In genomic region chr16:74764184-74764583, GRCh38 we compare ENCODE assay signal across 15 cellular contexts. TPM values are rescaled to one million over a fixed set of nuclear protein-coding genes. Genes with fewer than 3 reads are reported as not detected.
DNase-seq lines count a peak whose midpoint lies in the region; ATAC-seq, FAIRE-seq and TF ChIP-seq lines count a peak whose summit lies in the region.
"Not testable (repeated sequence)": the region's sequence is repeated elsewhere in the genome, so short reads cannot be mapped to it uniquely, and the experiment has no call there.
"Had no signal": no experiment of that assay in that cellular context is flagged by ENCODE, and none has a peak within 500 bp of the region (broad histone marks: within the 10 kb centered on the region; RNA-seq: fewer than 3 reads in every experiment).

No MANE protein-coding gene starts in this region.

- not testable (repeated sequence) for H3K23me2 ChIP-seq in H1 (ENCODE audit: low read depth, low read length)

- ATAC-seq in SK-N-SH treated with all-trans-retinoic acid at 6 μM for 48 hours, K562: not testable (repeated sequence)

- H3K23ac ChIP-seq in H1 (ENCODE audit: insufficient read length) = not testable (repeated sequence)

- intact Hi-C loops in K562 (cut with micrococcal nuclease); cardiac septum (cut with DNase I); spleen (cut with DNase I; ENCODE audit: low total_unique reads): not testable (repeated sequence)

- DNase-seq in K562 (ENCODE audit: extremely low read depth in 1 of 4, low spot score in 3 of 4); H1 (ENCODE audit: low read depth in 1 of 2, low spot score in 2 of 2): not testable (repeated sequence)
- DNase-seq in cardiac septum (ENCODE audit: low spot score) (peak; percentile 17), spleen (peak; percentile 4)

- not testable (repeated sequence) for H3K4ac ChIP-seq in H1 (replicated peaks; ENCODE audit: insufficient read length, low read depth, low read length)

- H2AFZ ChIP-seq in K562 (ENCODE audit: low read depth, low read length); H1 (ENCODE audit: low read length): not testable (repeated sequence)

- TF ChIP-seq POLR2A in K562 (conservative IDR thresholded peaks at IDR 0.05); H1 (IDR thresholded peaks at IDR 0.05; ENCODE audit: control extremely low read depth in 1 of 2, low read depth in 2 of 2, low read length in 2 of 2); spleen (IDR thresholded peaks at IDR 0.05): not testable (repeated sequence)

- 0% methylated on average over 3 of the region's 3 CpGs for WGBS in K562 (ENCODE audit: insufficient coverage, low coverage, missing lambda C conversion rate)
- WGBS in H1 (ENCODE audit: extremely low coverage in 1 of 2, insufficient coverage in 1 of 2, insufficient read length in 1 of 2, insufficient replicate concordance in 2 of 2, low coverage in 1 of 2, low lambda C conversion rate in 2 of 2, missing lambda C conversion rate in 1 of 2), 2 experiments = 86% methylated on average over 3 of the region's 3 CpGs; no CpG with 5 or more reads in 1 of the 2 experiments
- WGBS in spleen, 5 donors = 66 to 80% (median 74%) methylated on average over 3 of the region's 3 CpGs

- H3K36me3 ChIP-seq in HEK293 (ENCODE audit: control insufficient read depth in 2 of 2, insufficient read depth in 1 of 2, low read length in 2 of 2); K562 (ENCODE audit: control insufficient read depth, insufficient read depth, low read length); H1 (ENCODE audit: control insufficient read depth in 2 of 4, insufficient read depth in 4 of 4, low read length in 3 of 4); spleen: not testable (repeated sequence)

- H3K4me1 ChIP-seq in HEK293 (ENCODE audit: control insufficient read depth, insufficient read depth, low read length); K562 (replicated peaks in 1 of 2; ENCODE audit: control insufficient read depth in 2 of 2, insufficient read depth in 2 of 2, low read length in 2 of 2); H1 (replicated peaks in 1 of 4; ENCODE audit: control insufficient read depth in 3 of 4, insufficient read depth in 4 of 4, low read length in 3 of 4); spleen: not testable (repeated sequence)

- H3K56ac ChIP-seq in H1 (replicated peaks; ENCODE audit: insufficient read length, low read depth, low read length) = not testable (repeated sequence)

- H4K5ac ChIP-seq in H1 (ENCODE audit: insufficient read length, low read depth, low read length) = not testable (repeated sequence)

- H3K79me2 ChIP-seq in K562 (ENCODE audit: control insufficient read depth, insufficient read depth, low read length); H1 (ENCODE audit: control insufficient read depth in 1 of 2, insufficient read depth in 2 of 2, low read length in 2 of 2): not testable (repeated sequence)

- H3K18ac ChIP-seq in H1 (ENCODE audit: extremely low read depth, low read length) = not testable (repeated sequence)

- not testable (repeated sequence) for H2BK5ac ChIP-seq in H1 (ENCODE audit: low read depth, low read length)

- BruUV-seq in K562 (replicated peaks; lab: Mats Ljungman, UMichigan) = not testable (repeated sequence)

- H3K9me3 ChIP-seq in HEK293 (ENCODE audit: control insufficient read depth, insufficient read depth, low read depth, low read length); K562 (replicated peaks; ENCODE audit: control insufficient read depth, insufficient read depth, low read depth, low read length); H1 (ENCODE audit: insufficient read depth in 2 of 2, low read depth in 1 of 2, low read length in 1 of 2); spleen: not testable (repeated sequence)

- not testable (repeated sequence) for H4K91ac ChIP-seq in H1 (replicated peaks; ENCODE audit: insufficient read length, low read length)

- not testable (repeated sequence) for H3K14ac ChIP-seq in H1 (ENCODE audit: insufficient read length)

- not testable (repeated sequence) for TF ChIP-seq RAD21 in K562 (CRISPR knock-in tag; conservative IDR thresholded peaks at IDR 0.05 in 1 of 2, IDR thresholded peaks at IDR 0.05 in 1 of 2); H1 (IDR thresholded peaks at IDR 0.05 in 1 of 2, conservative IDR thresholded peaks at IDR 0.05 in 1 of 2; ENCODE audit: low read depth in 2 of 2, low read length in 2 of 2)

- H4K20me1 ChIP-seq in K562 (replicated peaks; ENCODE audit: control insufficient read depth, insufficient read depth, low read length); H1 (replicated peaks in 1 of 2; ENCODE audit: control insufficient read depth in 1 of 2, insufficient read depth in 2 of 2, low read length in 2 of 2): not testable (repeated sequence)

- H2BK120ac ChIP-seq in H1 (replicated peaks; ENCODE audit: low read depth, low read length) = not testable (repeated sequence)

- not testable (repeated sequence) for H3K4me3 ChIP-seq in HEK293 (ENCODE audit: low read depth, low read length); K562; H1 (ENCODE audit: extremely low read depth in 1 of 4, insufficient read depth in 2 of 4, low read depth in 3 of 4, low read length in 4 of 4); spleen

- POLR2A ChIA-PET in HEK293 (lab: Yijun Ruan, JAX); K562 (lab: Yijun Ruan, JAX); H1 (lab: Charles Lee; ENCODE audit: partially characterized antibody): not testable (repeated sequence)

- not testable (repeated sequence) for FAIRE-seq in K562 (lab: Jason Lieb, UNC); H1 (lab: Jason Lieb, UNC)

- CTCF ChIA-PET in HEK293 (lab: Yijun Ruan, JAX); K562 (lab: Yijun Ruan, JAX; ENCODE audit: low intra/inter-chr PET ratio): not testable (repeated sequence)
- CTCF ChIA-PET in H1 (lab: Charles Lee; ENCODE audit: partially characterized antibody) = interaction anchor here (0.6 to 3.4 kb wide), 5 partner anchors 31 to 99 kb away, joined by 3 to 18 read pairs (median 4); no protein-coding TSS in a partner anchor

- not testable (repeated sequence) for H2AK5ac ChIP-seq in H1 (ENCODE audit: low read depth, low read length)

- H3K27me3 ChIP-seq in K562 (ENCODE audit: control insufficient read depth in 2 of 2, insufficient read depth in 2 of 2, low read length in 2 of 2) (peaks cover 27 to 57% of the 10 kb centered on the region in 2 experiments; a peak in 4 of 5 replicates), spleen (replicated peaks in 1 of 7) (peaks cover 0 to 25% (median 0%) of the 10 kb centered on the region in 7 donors)
- H3K27me3 ChIP-seq in H1 (replicated peaks in 1 of 4; ENCODE audit: control insufficient read depth in 3 of 4, extremely low read depth in 1 of 4, insufficient read depth in 3 of 4, low read length in 3 of 4) = not testable (repeated sequence)

- H3K79me1 ChIP-seq in H1 (ENCODE audit: low read depth, low read length) = not testable (repeated sequence)

- H2BK15ac ChIP-seq in H1 (ENCODE audit: low read length) = not testable (repeated sequence)

- not testable (repeated sequence) for H2BK20ac ChIP-seq in H1 (ENCODE audit: low read length)

- not testable (repeated sequence) for H3K27ac ChIP-seq in HEK293 (ENCODE audit: extremely low read depth, low read depth, low read length); K562 (ENCODE audit: extremely low read depth, low read depth, low read length); H1 (ENCODE audit: low read depth, low read length); spleen

- TF ChIP-seq EP300 in K562 (IDR thresholded peaks at IDR 0.05; ENCODE audit: low read length); H1 (IDR thresholded peaks at IDR 0.05; ENCODE audit: borderline replicate concordance in 1 of 2, low read depth in 2 of 2, low read length in 2 of 2): not testable (repeated sequence)

- not testable (repeated sequence) for H4K8ac ChIP-seq in H1 (ENCODE audit: extremely low read depth, insufficient read depth, low read length)

- H3K9ac ChIP-seq in K562 (ENCODE audit: insufficient read depth in 1 of 2, low read depth in 2 of 2, low read length in 2 of 2); H1 (replicated peaks in 1 of 4; ENCODE audit: extremely low read depth in 1 of 4, low read depth in 3 of 4, low read length in 3 of 4): not testable (repeated sequence)

- H3K4me2 ChIP-seq in K562 (ENCODE audit: insufficient read depth, low read length); H1 (ENCODE audit: insufficient read depth in 1 of 2, low read depth in 2 of 2, low read length in 2 of 2): not testable (repeated sequence)

- not testable (repeated sequence) for H2BK12ac ChIP-seq in H1 (ENCODE audit: low read depth, low read length)

- in situ Hi-C loops in K562 (cut with MboI) = not testable (repeated sequence)

- not testable (repeated sequence) for H3K9me1 ChIP-seq in K562 (ENCODE audit: control insufficient read depth, insufficient read depth, low read length)

- not testable (repeated sequence) for TF ChIP-seq CTCF in HEK293 (tag by site-specific recombination; IDR thresholded peaks at IDR 0.05); K562 (IDR thresholded peaks at IDR 0.05 in 2 of 3, conservative IDR thresholded peaks at IDR 0.05 in 1 of 3; ENCODE audit: insufficient read depth in 2 of 3, low read depth in 1 of 3, low read length in 3 of 3); H1 (IDR thresholded peaks at IDR 0.05; ENCODE audit: control extremely low read depth in 1 of 3, insufficient read depth in 1 of 3, low read depth in 1 of 3, low read length in 3 of 3); spleen (IDR thresholded peaks at IDR 0.05 in 8 of 11, conservative IDR thresholded peaks at IDR 0.05 in 3 of 11)

RNA-seq across cellular contexts. Expression of gene FA2H, which starts 10.4 kb away (rescaled TPM):
- not detected in 2 replicates for total RNA-seq in K562 (2011; cell fraction: chromatin; rRNA removed; ENCODE audit: low replicate concordance)
- not detected in 2 replicates for total RNA-seq in K562 (2011; cell fraction: nucleolus; rRNA removed)
- total RNA-seq in K562 (2011; cell fraction: nucleoplasm; rRNA removed) = not detected in 2 replicates
- total RNA-seq in K562 (2014; rRNA removed) (not detected in 2 replicates), K562 (2014; rRNA removed; fragmentation: Illumina TruSeq; extraction: Trizol) (not detected in 2 replicates), K562 (2015; rRNA removed; fragmentation: Illumina TruSeq; extraction: Trizol) (not detected in 2 replicates), K562 (2021) (not detected in 2 replicates), cardiac septum (not detected), spleen (1 to 10 TPM in 1 of 7 donors, under 1 TPM in 6; 0.32 to 2.6 (median 0.64) TPM)
- polyA plus RNA-seq in K562 (2011; rRNA removed) (not detected in 2 replicates), K562 (2014; fragmentation: Illumina TruSeq; extraction: Trizol) (not detected in 2 replicates), K562 (2014; fragmentation: Nextera tagmentation; extraction: Ambion mirVana) (not detected), K562 (2014; rRNA removed) (not detected in 2 replicates), H1 (2011; rRNA removed) (2.5 and 3.0 TPM in 2 replicates), spleen (under 1 TPM; 0.23 to 0.61 (median 0.41) TPM)
- not detected in 2 replicates for polyA plus RNA-seq in K562 (2011; cell fraction: cytosol; rRNA removed)
- not detected in 2 replicates for polyA plus RNA-seq in K562 (2011; cell fraction: nucleus; rRNA removed)
- polyA plus RNA-seq in K562 (2012) = not detected in 2 replicates
- polyA minus RNA-seq in K562 (2011; rRNA and poly(A)+ RNA removed) = not detected in 2 replicates
- not detected in 2 replicates for polyA minus RNA-seq in K562 (2011; cell fraction: cytosol; rRNA and poly(A)+ RNA removed)
- not detected in 2 replicates for polyA minus RNA-seq in K562 (2011; cell fraction: nucleus; rRNA and poly(A)+ RNA removed)
- 1.6 and 2.1 TPM in 2 replicates for total RNA-seq in H1 (2021; fragmentation: NEBNext Ultra II Directional; extraction: Animal tissue kit (Norgen Biotek cat#: 25700))
- polyA plus RNA-seq in H1 (2011; cell fraction: cytosol; rRNA removed) = 0.93 TPM
- 3.6 TPM for polyA plus RNA-seq in H1 (2011; cell fraction: nucleus; rRNA removed)
- polyA plus RNA-seq in H1 (2012, experiment 1 of 2) = 1.4 to 3.3 TPM (median 2.5 TPM) in 4 replicates
- polyA plus RNA-seq in H1 (2012, experiment 2 of 2) = 2.0 TPM
- polyA plus RNA-seq in H1 (2013, experiment 1 of 2) = 2.5 TPM
- 3.8 TPM for polyA plus RNA-seq in H1 (2013, experiment 2 of 2)
- 2.4 and 4.4 TPM in 2 replicates for polyA minus RNA-seq in H1 (2011; rRNA and poly(A)+ RNA removed)
- polyA minus RNA-seq in H1 (2011; cell fraction: cytosol; rRNA and poly(A)+ RNA removed) = 1.4 TPM
- polyA minus RNA-seq in H1 (2011; cell fraction: nucleus; rRNA and poly(A)+ RNA removed) = 0.90 TPM
- total RNA-seq: A673; CD4-positive, alpha-beta T cell; CD8-positive, alpha-beta memory T cell; CD8-positive, alpha-beta T cell; Daoy had no signal
- polyA plus RNA-seq: AG04450; BJ; CD14-positive monocyte; CD4-positive, CD25-positive, alpha-beta regulatory T cell; CD8-positive, alpha-beta memory T cell had no signal
